In the genomic region with DNA sequence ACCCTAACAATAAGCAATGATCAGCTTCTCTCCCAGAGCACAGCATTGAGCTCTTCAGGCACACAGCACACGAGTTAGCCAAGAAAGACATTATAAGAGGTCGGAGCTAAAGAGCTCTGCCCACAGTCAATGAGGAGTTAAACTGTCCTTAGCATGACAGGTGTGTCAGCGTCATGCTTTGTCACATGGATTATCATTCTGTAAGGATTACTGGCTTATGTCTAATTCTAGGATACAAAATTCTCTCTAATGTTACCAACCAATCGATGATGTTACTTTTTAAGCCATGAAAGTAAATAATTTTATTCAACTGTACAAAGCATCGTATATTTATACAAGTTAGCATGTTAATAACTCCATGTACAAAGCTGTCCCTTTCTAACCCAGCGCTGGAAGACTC, we compare ENCODE assay signal across 9 cellular contexts.
"Had no signal": no experiment of that assay in that cellular context is flagged by ENCODE, and none has a peak within 500 bp of the region (broad histone marks: within the 10 kb centered on the region; RNA-seq: fewer than 3 reads in every experiment).

No MANE protein-coding gene starts in this region.

- FAIRE-seq: HTR-8/SVneo, K562 had no signal

- H3K27ac ChIP-seq: GM23248 had no signal

- ATAC-seq: HCT116, K562 had no signal

- H3K9me3 Mint-ChIP-seq: HFFc6 had no signal

- DNase-seq: GM23248, GOT3, H7, HFFc6, IMR-90 had no signal

- H3K4me3 Mint-ChIP-seq: HFFc6 had no signal

- H3K4me1 ChIP-seq: HAP-1 had no signal

- H3K9me3 ChIP-seq: HAP-1 had no signal

- H3K4me3 ChIP-seq: GM23248, HAP-1, K562 had no signal

- H3K27ac Mint-ChIP-seq: HFFc6 had no signal
